Comparison of ENCODE assay signal across 8 cellular contexts in the genomic region with DNA sequence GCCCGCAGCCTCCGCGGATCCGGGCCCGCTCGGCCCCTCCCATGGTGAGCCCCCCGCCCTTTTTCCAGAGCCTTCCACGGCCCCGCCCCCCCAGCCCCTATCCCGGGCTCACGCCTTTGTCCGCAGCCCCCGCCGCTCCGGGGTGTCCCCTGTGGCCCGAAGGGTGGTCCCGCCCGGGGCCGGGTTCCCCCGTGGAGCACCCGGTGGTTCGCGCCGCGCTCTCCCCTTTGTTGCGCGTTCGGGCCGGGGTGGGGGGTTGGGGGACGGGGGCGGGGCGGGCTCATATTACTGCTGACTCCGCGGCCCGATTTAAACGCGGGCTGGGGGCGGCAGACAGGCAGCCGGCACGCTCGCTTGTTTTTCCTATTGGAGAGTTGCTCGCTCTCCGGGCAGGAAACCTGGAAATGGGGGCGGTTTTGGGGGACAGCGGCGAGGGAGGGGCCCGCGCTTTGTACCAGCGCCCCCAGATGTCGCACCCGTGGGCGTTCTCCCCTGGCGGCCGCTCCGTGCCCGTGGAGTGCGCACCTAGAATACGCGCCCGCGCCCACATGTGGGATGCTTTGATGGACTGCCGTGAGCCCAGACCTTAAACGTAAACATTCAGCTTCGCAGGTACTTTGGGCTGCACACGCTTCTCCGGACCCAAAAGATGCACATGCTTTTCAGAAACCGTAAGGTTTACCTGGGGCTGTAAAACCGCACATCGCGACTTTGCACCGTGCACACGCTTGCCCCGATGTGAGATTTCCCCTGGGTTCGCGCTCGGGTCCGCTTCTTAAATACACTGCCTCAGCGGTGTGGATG. TPM values are rescaled to one million over a fixed set of nuclear protein-coding genes. Genes with fewer than 3 reads are reported as not detected.
A peak's percentile ranks its signal among the peaks of the same experiment; 100 is the strongest.
DNase-seq lines count a peak whose midpoint lies in the region; ATAC-seq, FAIRE-seq and TF ChIP-seq lines count a peak whose summit lies in the region.

No MANE protein-coding gene starts in this region.

- no TSS peak for BruUV-seq in HCT116 (replicated peaks; lab: Mats Ljungman, UMichigan)

- H3K36me3 ChIP-seq in BLaER1 (peaks cover 33% of the 10 kb centered on the region), HCT116 (ENCODE audit: control insufficient read depth in 1 of 2, insufficient read depth in 2 of 2, low read length in 2 of 2) (peaks cover 4 to 5% of the 10 kb centered on the region in 2 experiments; a peak in 3 of 4 replicates), SJCRH30 (peaks cover 10% of the 10 kb centered on the region), thyroid gland (peaks cover 11 to 14% of the 10 kb centered on the region in 2 donors)

- intact Hi-C loops in HCT116 (cut with micrococcal nuclease) (no loop called here), thyroid gland (cut with DNase I) (loop anchor here (5.0 kb wide), 1 partner anchor 34 kb away; the partner anchor contains the start of gene MED25)

- no peaks in the 10 kb centered on the region for H3K27me3 Mint-ChIP-seq in memory B cell

- H3K79me2 ChIP-seq in HCT116 (ENCODE audit: insufficient read depth, low read length) = peaks cover 44% of the 10 kb centered on the region

- no peaks in the 10 kb centered on the region for H3K27me3 ChIP-seq in BLaER1
- H3K27me3 ChIP-seq in HCT116 (ENCODE audit: insufficient read depth, low read length) = no peaks in the 10 kb centered on the region
- H3K27me3 ChIP-seq in SJCRH30 = no peaks in the 10 kb centered on the region
- H3K27me3 ChIP-seq in thyroid gland = no peaks in the 10 kb centered on the region

- H3K9me3 Mint-ChIP-seq in memory B cell = peaks cover 6% of the 10 kb centered on the region

- peak overlapping the region; percentile 95 for H3K9ac ChIP-seq in BLaER1
- peak overlapping the region; percentile 97 for H3K9ac ChIP-seq in HCT116 (ENCODE audit: low read length)

- TF ChIP-seq POLR2A in HCT116 (IDR thresholded peaks at IDR 0.05; ENCODE audit: borderline replicate concordance, extremely low read depth, insufficient read depth, insufficient read length) (no peak), thyroid gland (IDR thresholded peaks at IDR 0.05) (no peak), GM12891 (IDR thresholded peaks at IDR 0.05; ENCODE audit: low read depth, low read length) (no peak)

- peak overlapping the region; percentile 94 for H3K4me3 ChIP-seq in BLaER1
- H3K4me3 ChIP-seq in HCT116 (replicated peaks in 1 of 2; ENCODE audit: low read depth in 1 of 2, low read length in 2 of 2) = peak overlapping the region; percentile 85 to 90
- H3K4me3 ChIP-seq in SJCRH30 = peak overlapping the region; percentile 90
- peak overlapping the region; percentile 93 for H3K4me3 ChIP-seq in choroid plexus epithelial cell (ENCODE audit: low read depth, low read length)
- peak overlapping the region; percentile 31 to 81 (median 41) for H3K4me3 ChIP-seq in thyroid gland (replicated peaks in 1 of 3)

- POLR2A ChIA-PET in HCT116 (lab: Charles Lee) = interaction anchor here (2.3 kb wide), 1 partner anchor 175 kb away, joined by 7 read pairs; the partner anchor contains the start of gene PRMT1

- DNase-seq in HCT116 (ENCODE audit: low read depth, low spot score) = no peak
- DNase-seq in SJCRH30 = peak; percentile 59 to 62
- DNase-seq in choroid plexus epithelial cell (ENCODE audit: low read depth) = no peak
- DNase-seq in memory B cell (ENCODE audit: low spot score in 2 of 2) = no peak
- peak; percentile 41 to 50 for DNase-seq in thyroid gland
- DNase-seq in GM12891 (ENCODE audit: insufficient read length, low spot score) = no peak
- no peak for DNase-seq in CD1c-positive myeloid dendritic cell (ENCODE audit: extremely low spot score)

- peak overlapping the region; percentile 81 for H3K4me3 Mint-ChIP-seq in memory B cell

- peaks cover 8% of the 10 kb centered on the region; the same call in 1 of the 2 replicates for H3K9me3 ChIP-seq in BLaER1
- H3K9me3 ChIP-seq in HCT116 (ENCODE audit: control insufficient read depth in 1 of 2, insufficient read depth in 1 of 2, low read depth in 1 of 2, low read length in 2 of 2) = no peaks in the 10 kb centered on the region
- H3K9me3 ChIP-seq in SJCRH30 (replicated peaks) = no peaks in the 10 kb centered on the region
- H3K9me3 ChIP-seq in thyroid gland = no peaks in the 10 kb centered on the region

- no peak for TF ChIP-seq RAD21 in HCT116 (IDR thresholded peaks at IDR 0.05; ENCODE audit: low read depth)

- RAD21 ChIA-PET in HCT116 (lab: Charles Lee; ENCODE audit: low non-redundant PET in 1 of 2, low total read pairs in 2 of 2, uncharacterized antibody in 2 of 2, unreplicated experiment in 2 of 2) = no interaction called here

- WGBS in thyroid gland, 2 donors = 7% methylated on average over 15 to 30 of the region's 78 CpGs

- peak overlapping the region; percentile 95 for H3K27ac ChIP-seq in BLaER1
- H3K27ac ChIP-seq in HCT116 (ENCODE audit: low read depth, low read length) = peak overlapping the region; percentile 91
- H3K27ac ChIP-seq in SJCRH30 = no peak overlapping the region
- H3K27ac ChIP-seq in thyroid gland = peak overlapping the region in 2 of 3 donors; percentile 98 to 100

- H3K4me1 ChIP-seq in BLaER1 (peaks cover 45% of the 10 kb centered on the region), HCT116 (ENCODE audit: control insufficient read depth in 1 of 2, insufficient read depth in 2 of 2, low read length in 2 of 2) (peaks cover 34 to 42% of the 10 kb centered on the region in 2 experiments), SJCRH30 (no peaks in the 10 kb centered on the region; the same call in 1 of the 2 replicates), thyroid gland (peaks cover 20% of the 10 kb centered on the region in 2 donors)

- H3K4me2 ChIP-seq in BLaER1 (peak overlapping the region; percentile 99), HCT116 (ENCODE audit: low read length) (peak overlapping the region; percentile 98)

- no peaks in the 10 kb centered on the region for H3K9me2 ChIP-seq in HCT116 (ENCODE audit: insufficient read depth)

- no peak overlapping the region for H2AFZ ChIP-seq in HCT116 (ENCODE audit: low read depth, low read length, poor library complexity, severe bottlenecking)

- peaks cover 4% of the 10 kb centered on the region for H3K36me3 Mint-ChIP-seq in memory B cell

- CTCF ChIA-PET in HCT116 (lab: Charles Lee) = interaction anchor here (1.5 kb wide), 1 partner anchor 12 kb away, joined by 3 read pairs; no protein-coding TSS in a partner anchor

- peaks cover 50% of the 10 kb centered on the region for H4K20me1 ChIP-seq in BLaER1
- H4K20me1 ChIP-seq in HCT116 (ENCODE audit: insufficient read depth) = no peaks in the 10 kb centered on the region

- H3K27ac Mint-ChIP-seq in memory B cell = peak overlapping the region; percentile 97

- H3K4me1 Mint-ChIP-seq in memory B cell = peaks cover 25% of the 10 kb centered on the region

- no peak for FAIRE-seq in GM12891 (lab: Jason Lieb, UNC)

- TF ChIP-seq CTCF in HCT116 (IDR thresholded peaks at IDR 0.05 in 2 of 3, conservative IDR thresholded peaks at IDR 0.05 in 1 of 3; ENCODE audit: borderline replicate concordance in 1 of 3, insufficient read depth in 1 of 3, low read depth in 2 of 3, low read length in 2 of 3) (no peak), choroid plexus epithelial cell (conservative IDR thresholded peaks at IDR 0.05; ENCODE audit: low read depth, low read length) (no peak), thyroid gland (IDR thresholded peaks at IDR 0.05) (no peak)

- ATAC-seq in HCT116 = peak; percentile 7
- ATAC-seq in memory B cell (ENCODE audit: low read depth) = peak; percentile 14

TF ChIP-seq in GM12891, 5 proteins besides CTCF, POLR2A, EP300 and RAD21:
- TF ChIP-seq POLR2AphosphoS5 (IDR thresholded peaks at IDR 0.05; ENCODE audit: low read depth, low read length) = no peak
- TF ChIP-seq POU2F2 (IDR thresholded peaks at IDR 0.05; ENCODE audit: low read depth, low read length) = no peak
- TF ChIP-seq TAF1 (IDR thresholded peaks at IDR 0.05; ENCODE audit: low read depth, low read length) = no peak
- TF ChIP-seq SPI1 (IDR thresholded peaks at IDR 0.05; ENCODE audit: low read depth, low read length) = no peak
- TF ChIP-seq PAX5 (IDR thresholded peaks at IDR 0.05; ENCODE audit: insufficient read depth, low read length, severe bottlenecking) = no peak

RNA-seq across cellular contexts. Expression of gene PTOV1, which starts 0.7 kb away (rescaled TPM):
- 236 TPM for total RNA-seq in HCT116 (2021; ENCODE audit: unreplicated experiment)
- 179 and 183 TPM in 2 replicates for polyA plus RNA-seq in HCT116 (2012)
- total RNA-seq in SJCRH30 (2014; rRNA removed; shearing (Covaris generic)) = 77.1 and 91.2 TPM in 2 replicates
- 100 to 1,000 TPM in 2 of 4 donors, 10 to 100 TPM in 2; 88.3 to 148 (median 98.9) TPM for total RNA-seq in thyroid gland
- polyA plus RNA-seq in GM12891 (2012; ENCODE audit: low read depth, missing spikeins) = 50.1 TPM

RNA-seq across cellular contexts. Expression of gene PNKP, which starts 15.7 kb away (rescaled TPM):
- total RNA-seq in HCT116 (2021; ENCODE audit: unreplicated experiment) (129 TPM), thyroid gland (100 to 1,000 TPM in 1 of 4 donors, 10 to 100 TPM in 3; 54.6 to 124 (median 84.3) TPM)
- polyA plus RNA-seq in HCT116 (2012) = 53.4 and 61.0 TPM in 2 replicates
- 24.2 and 40.6 TPM in 2 replicates for total RNA-seq in SJCRH30 (2014; rRNA removed; shearing (Covaris generic))
- 35.2 TPM for polyA plus RNA-seq in GM12891 (2012; ENCODE audit: low read depth, missing spikeins)

RNA-seq across cellular contexts. Expression of gene AKT1S1, which starts 25.5 kb away (rescaled TPM):
- total RNA-seq in HCT116 (2021; ENCODE audit: unreplicated experiment) = 70.6 TPM
- 49.3 and 54.5 TPM in 2 replicates for polyA plus RNA-seq in HCT116 (2012)
- total RNA-seq in SJCRH30 (2014; rRNA removed; shearing (Covaris generic)) = 21.7 and 25.2 TPM in 2 replicates
- 10 to 100 TPM; 16.7 to 26.0 (median 21.5) TPM for total RNA-seq in thyroid gland
- 14.6 TPM for polyA plus RNA-seq in GM12891 (2012; ENCODE audit: low read depth, missing spikeins)

RNA-seq across cellular contexts. Expression of gene TBC1D17, which starts 25.8 kb away (rescaled TPM):
- total RNA-seq in HCT116 (2021; ENCODE audit: unreplicated experiment) = 32.9 TPM
- polyA plus RNA-seq in HCT116 (2012) = 25.9 and 27.8 TPM in 2 replicates
- 9.1 and 9.4 TPM in 2 replicates for total RNA-seq in SJCRH30 (2014; rRNA removed; shearing (Covaris generic))
- 10 to 100 TPM; 28.5 to 41.9 (median 39.7) TPM for total RNA-seq in thyroid gland
- 29.6 TPM for polyA plus RNA-seq in GM12891 (2012; ENCODE audit: low read depth, missing spikeins)

RNA-seq across cellular contexts. Expression of gene MED25, which starts 33.6 kb away (rescaled TPM):
- total RNA-seq in HCT116 (2021; ENCODE audit: unreplicated experiment) (77.7 TPM), thyroid gland (10 to 100 TPM; 42.6 to 50.2 (median 44.9) TPM)
- polyA plus RNA-seq in HCT116 (2012) = 56.6 and 62.7 TPM in 2 replicates
- total RNA-seq in SJCRH30 (2014; rRNA removed; shearing (Covaris generic)) = 22.2 and 27.4 TPM in 2 replicates
- 34.5 TPM for polyA plus RNA-seq in GM12891 (2012; ENCODE audit: low read depth, missing spikeins)

Comparison
In these comparisons a context has a peak if more than half of its experiments do, and no peak if none do; other contexts are left out.
1. H3K4me3 ChIP-seq: peak in every context shown above with its lines; median percentile 94 in BLaER1; 93 in choroid plexus epithelial cell; 90 in SJCRH30; 88 in HCT116; 41 in thyroid gland.
2. DNase-seq: peak in SJCRH30 (2 of 2) and thyroid gland (2 of 2); none in HCT116 (single experiment), choroid plexus epithelial cell (single experiment), memory B cell (0 of 2), GM12891 (single experiment) and CD1c-positive myeloid dendritic cell (single experiment).